In genomic region chr1:79982218-79982617, GRCh38 we compare ENCODE assay signal across 10 cellular contexts.
A peak's percentile ranks its signal among the peaks of the same experiment; 100 is the strongest.
DNase-seq lines count a peak whose midpoint lies in the region; ATAC-seq, FAIRE-seq and TF ChIP-seq lines count a peak whose summit lies in the region.
"Had no signal": no experiment of that assay in that cellular context is flagged by ENCODE, and none has a peak within 500 bp of the region (broad histone marks: within the 10 kb centered on the region; RNA-seq: fewer than 3 reads in every experiment).

No MANE protein-coding gene starts in this region.

- H3K36me3 ChIP-seq in MG63: no peaks in the 10 kb centered on the region
- H3K36me3 ChIP-seq in kidney (ENCODE audit: control insufficient read depth in 1 of 2, insufficient read depth in 2 of 2, low read length in 2 of 2): no peaks in the 10 kb centered on the region
- no peaks in the 10 kb centered on the region for H3K36me3 ChIP-seq in thoracic aorta

- no peak overlapping the region for H3K4me3 Mint-ChIP-seq in activated CD4-positive, alpha-beta T cell treated with anti-CD3 and anti-CD28 coated beads, Interleukin-2, amount 10 ng/mL, durations not matched to agents 24 days and 14 days
- H3K4me3 Mint-ChIP-seq in immature natural killer cell: no peak overlapping the region
- no peak overlapping the region for H3K4me3 Mint-ChIP-seq in activated T-helper 1 cell treated with anti-CD3 and anti-CD28 coated beads, Interleukin-12 subunit alpha, Interleukin-12 subunit beta, Interleukin-2, Interleukin-4 antibody, amounts not matched to agents 30 ng/mL and 10 ng/mL and 1 ng/mL, durations not matched to agents 14 hours and 24 hours and 36 hours
- H3K4me3 Mint-ChIP-seq: stimulated activated naive CD8-positive, alpha-beta T cell treated with anti-CD3 and anti-CD28 coated beads, Interleukin-15, amount 100 ng/mL, for 72 hours had no signal

- H3K4me1 ChIP-seq in kidney (ENCODE audit: control insufficient read depth in 1 of 2, insufficient read depth in 1 of 2, low read depth in 1 of 2, low read length in 2 of 2) (no peaks in the 10 kb centered on the region), thoracic aorta (ENCODE audit: control insufficient read depth in 1 of 2, low read depth in 2 of 2) (peaks cover 0 to 16% of the 10 kb centered on the region in 2 donors)

- no peaks in the 10 kb centered on the region for H3K27me3 Mint-ChIP-seq in activated CD4-positive, alpha-beta T cell treated with anti-CD3 and anti-CD28 coated beads, Interleukin-2, amount 10 ng/mL, durations not matched to agents 24 days and 14 days
- peaks cover 0 to 2% (median 0%) of the 10 kb centered on the region in 3 donors for H3K27me3 Mint-ChIP-seq in immature natural killer cell (ENCODE audit: low read depth in 3 of 3)
- no peaks in the 10 kb centered on the region for H3K27me3 Mint-ChIP-seq in activated T-helper 1 cell treated with anti-CD3 and anti-CD28 coated beads, Interleukin-12 subunit alpha, Interleukin-12 subunit beta, Interleukin-2, Interleukin-4 antibody, amounts not matched to agents 30 ng/mL and 10 ng/mL and 1 ng/mL, durations not matched to agents 14 hours and 24 hours and 36 hours (ENCODE audit: insufficient read depth)
- H3K27me3 Mint-ChIP-seq: stimulated activated naive CD8-positive, alpha-beta T cell treated with anti-CD3 and anti-CD28 coated beads, Interleukin-15, amount 100 ng/mL, for 72 hours had no signal

- no peak overlapping the region for H3K9ac ChIP-seq in kidney (ENCODE audit: low read length in 2 of 2)

- intact Hi-C loops in kidney (cut with DNase I): no loop called here
- intact Hi-C loops in activated CD4-positive, alpha-beta T cell treated with anti-CD3 and anti-CD28 coated beads, Interleukin-2, amount 10 ng/mL, durations not matched to agents 24 days and 14 days (cut with micrococcal nuclease): no loop called here
- intact Hi-C loops in activated T-helper 1 cell treated with anti-CD3 and anti-CD28 coated beads, Interleukin-12 subunit alpha, Interleukin-12 subunit beta, Interleukin-2, Interleukin-4 antibody, amounts not matched to agents 30 ng/mL and 10 ng/mL and 1 ng/mL, durations not matched to agents 14 hours and 24 hours and 36 hours (cut with micrococcal nuclease): no loop called here

- no peak overlapping the region for H3K4me3 ChIP-seq in MG63
- no peak overlapping the region for H3K4me3 ChIP-seq in choroid plexus epithelial cell (ENCODE audit: low read depth, low read length)
- no peak overlapping the region for H3K4me3 ChIP-seq in kidney (ENCODE audit: low read length in 2 of 2)
- peak overlapping the region; percentile 43 for H3K4me3 ChIP-seq in thoracic aorta

- no peak overlapping the region for H3K27ac Mint-ChIP-seq in activated CD4-positive, alpha-beta T cell treated with anti-CD3 and anti-CD28 coated beads, Interleukin-2, amount 10 ng/mL, durations not matched to agents 24 days and 14 days
- H3K27ac Mint-ChIP-seq in immature natural killer cell: no peak overlapping the region
- H3K27ac Mint-ChIP-seq in activated T-helper 1 cell treated with anti-CD3 and anti-CD28 coated beads, Interleukin-12 subunit alpha, Interleukin-12 subunit beta, Interleukin-2, Interleukin-4 antibody, amounts not matched to agents 30 ng/mL and 10 ng/mL and 1 ng/mL, durations not matched to agents 14 hours and 24 hours and 36 hours: no peak overlapping the region
- H3K27ac Mint-ChIP-seq: stimulated activated naive CD8-positive, alpha-beta T cell treated with anti-CD3 and anti-CD28 coated beads, Interleukin-15, amount 100 ng/mL, for 72 hours had no signal

- no peaks in the 10 kb centered on the region for H3K9me3 Mint-ChIP-seq in activated CD4-positive, alpha-beta T cell treated with anti-CD3 and anti-CD28 coated beads, Interleukin-2, amount 10 ng/mL, durations not matched to agents 24 days and 14 days
- peaks cover 9 to 50% (median 37%) of the 10 kb centered on the region in 6 donors for H3K9me3 Mint-ChIP-seq in immature natural killer cell
- H3K9me3 Mint-ChIP-seq in activated T-helper 1 cell treated with anti-CD3 and anti-CD28 coated beads, Interleukin-12 subunit alpha, Interleukin-12 subunit beta, Interleukin-2, Interleukin-4 antibody, amounts not matched to agents 30 ng/mL and 10 ng/mL and 1 ng/mL, durations not matched to agents 14 hours and 24 hours and 36 hours: peaks cover 4% of the 10 kb centered on the region

- ATAC-seq in thoracic aorta (ENCODE audit: insufficient number of reproducible peaks, low FRiP score, low read depth): no peak
- ATAC-seq: stimulated activated naive CD8-positive, alpha-beta T cell treated with anti-CD3 and anti-CD28 coated beads, Interleukin-15, amount 100 ng/mL, for 72 hours had no signal

- no peak for FAIRE-seq in kidney (lab: Jason Lieb, UNC)

- H3K27ac ChIP-seq in kidney (ENCODE audit: low read depth in 2 of 2, low read length in 2 of 2): no peak overlapping the region
- H3K27ac ChIP-seq in thoracic aorta: peak overlapping the region in 1 of 2 donors; percentile 14

- no peaks in the 10 kb centered on the region for H3K4me1 Mint-ChIP-seq in activated CD4-positive, alpha-beta T cell treated with anti-CD3 and anti-CD28 coated beads, Interleukin-2, amount 10 ng/mL, durations not matched to agents 24 days and 14 days
- H3K4me1 Mint-ChIP-seq in immature natural killer cell: no peaks in the 10 kb centered on the region
- H3K4me1 Mint-ChIP-seq in activated T-helper 1 cell treated with anti-CD3 and anti-CD28 coated beads, Interleukin-12 subunit alpha, Interleukin-12 subunit beta, Interleukin-2, Interleukin-4 antibody, amounts not matched to agents 30 ng/mL and 10 ng/mL and 1 ng/mL, durations not matched to agents 14 hours and 24 hours and 36 hours (ENCODE audit: low read depth): no peaks in the 10 kb centered on the region
- H3K4me1 Mint-ChIP-seq: stimulated activated naive CD8-positive, alpha-beta T cell treated with anti-CD3 and anti-CD28 coated beads, Interleukin-15, amount 100 ng/mL, for 72 hours had no signal

- H3K36me3 Mint-ChIP-seq in activated CD4-positive, alpha-beta T cell treated with anti-CD3 and anti-CD28 coated beads, Interleukin-2, amount 10 ng/mL, durations not matched to agents 24 days and 14 days (ENCODE audit: low read depth): no peaks in the 10 kb centered on the region
- no peaks in the 10 kb centered on the region for H3K36me3 Mint-ChIP-seq in immature natural killer cell
- no peaks in the 10 kb centered on the region for H3K36me3 Mint-ChIP-seq in activated T-helper 1 cell treated with anti-CD3 and anti-CD28 coated beads, Interleukin-12 subunit alpha, Interleukin-12 subunit beta, Interleukin-2, Interleukin-4 antibody, amounts not matched to agents 30 ng/mL and 10 ng/mL and 1 ng/mL, durations not matched to agents 14 hours and 24 hours and 36 hours (ENCODE audit: low read depth)

- DNase-seq in MG63 (peak; percentile 55), choroid plexus epithelial cell (ENCODE audit: low read depth) (peak; percentile 34), kidney (peak; percentile 39), thoracic aorta (ENCODE audit: low spot score) (peak; percentile 3), immature natural killer cell (no peak)
- DNase-seq in activated CD4-positive, alpha-beta T cell treated with anti-CD3 and anti-CD28 coated beads, Interleukin-2, amount 10 ng/mL, durations not matched to agents 24 days and 14 days: no peak
- no peak for DNase-seq in activated CD4-positive, alpha-beta T cell treated with anti-CD3 and anti-CD28 coated beads, Interleukin-2, amount 50 U/mL, for 4 hours
- no peak for DNase-seq in activated T-helper 1 cell treated with anti-CD3 and anti-CD28 coated beads, Interleukin-12 subunit alpha, Interleukin-12 subunit beta, Interleukin-2, Interleukin-4 antibody, amounts not matched to agents 30 ng/mL and 10 ng/mL and 1 ng/mL, durations not matched to agents 14 hours and 24 hours and 36 hours (ENCODE audit: low spot score)
- DNase-seq: cerebellar nuclear complex; stimulated activated naive CD8-positive, alpha-beta T cell treated with anti-CD3 and anti-CD28 coated beads, Interleukin-15, amount 100 ng/mL, for 72 hours had no signal

- peaks cover 2% of the 10 kb centered on the region for H3K27me3 ChIP-seq in MG63
- no peaks in the 10 kb centered on the region for H3K27me3 ChIP-seq in thoracic aorta (replicated peaks; ENCODE audit: insufficient read depth)

- TF ChIP-seq CTCF in choroid plexus epithelial cell (conservative IDR thresholded peaks at IDR 0.05; ENCODE audit: low read depth, low read length) (no peak), kidney (IDR thresholded peaks at IDR 0.05; ENCODE audit: borderline replicate concordance, extremely low read depth, insufficient read depth) (no peak), thoracic aorta (IDR thresholded peaks at IDR 0.05) (no peak)

- H3K9me3 ChIP-seq in MG63 (no peaks in the 10 kb centered on the region), kidney (ENCODE audit: control insufficient read depth in 1 of 2, low read length in 2 of 2) (no peaks in the 10 kb centered on the region), thoracic aorta (no peaks in the 10 kb centered on the region)

Comparison
In these comparisons a context has a peak if more than half of its experiments do, and no peak if none do; other contexts are left out.
1. DNase-seq: peak in MG63 (single experiment), choroid plexus epithelial cell (single experiment), kidney (single experiment) and thoracic aorta (single experiment); none in activated CD4-positive, alpha-beta T cell treated with anti-CD3 and anti-CD28 coated beads, Interleukin-2, amount 10 ng/mL, durations not matched to agents 24 days and 14 days (single experiment), activated CD4-positive, alpha-beta T cell treated with anti-CD3 and anti-CD28 coated beads, Interleukin-2, amount 50 U/mL, for 4 hours (0 of 2), immature natural killer cell (0 of 3) and activated T-helper 1 cell treated with anti-CD3 and anti-CD28 coated beads, Interleukin-12 subunit alpha, Interleukin-12 subunit beta, Interleukin-2, Interleukin-4 antibody, amounts not matched to agents 30 ng/mL and 10 ng/mL and 1 ng/mL, durations not matched to agents 14 hours and 24 hours and 36 hours (single experiment).